In the genomic region with DNA sequence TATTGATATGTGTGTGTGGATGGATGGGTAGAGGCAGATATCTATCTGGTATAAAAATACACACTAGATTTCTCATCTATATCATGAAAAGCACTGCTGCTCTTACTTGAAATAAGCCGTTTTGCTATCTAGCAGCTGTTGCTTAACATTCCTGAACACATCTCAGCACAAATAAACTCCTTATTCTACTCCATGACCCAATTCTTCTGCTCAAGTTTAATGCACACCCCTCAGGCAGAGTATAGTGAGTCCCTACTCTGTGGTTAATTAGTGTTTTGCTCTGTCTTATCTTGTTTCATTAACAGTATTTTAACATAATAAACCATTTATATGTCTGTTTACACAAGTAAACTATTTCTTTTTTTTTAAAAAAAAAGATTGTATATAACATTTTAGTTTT, we compare ENCODE assay signal across 21 cellular contexts.
DNase-seq lines count a peak whose midpoint lies in the region; ATAC-seq, FAIRE-seq and TF ChIP-seq lines count a peak whose summit lies in the region.
"Had no signal": no experiment of that assay in that cellular context is flagged by ENCODE, and none has a peak within 500 bp of the region (broad histone marks: within the 10 kb centered on the region; RNA-seq: fewer than 3 reads in every experiment).

No MANE protein-coding gene starts in this region.

- POLR2A ChIA-PET in PC-9 (lab: Charles Lee; ENCODE audit: unreplicated experiment), result no interaction called here

- no peaks in the 10 kb centered on the region for H3K4me1 ChIP-seq in adipocyte (ENCODE audit: control insufficient read depth, insufficient read depth, low read length)
- H3K4me1 ChIP-seq in pancreas, result no peaks in the 10 kb centered on the region
- no peaks in the 10 kb centered on the region for H3K4me1 ChIP-seq in PC-9 (replicated peaks; ENCODE audit: insufficient read depth)

- H3F3A ChIP-seq in PC-9 (ENCODE audit: insufficient read depth, low read depth), result no peaks in the 10 kb centered on the region

- no peak overlapping the region for H3K4me2 ChIP-seq in PC-9
- H3K4me2 ChIP-seq: BLaER1 treated with 17β-estradiol and CSF1 and Interleukin-3, amounts not matched to agents 10 nM and 100 nM had no signal

- ATAC-seq in pancreas (no peak), HG03097 (IDR thresholded peaks at IDR 0.05; ENCODE audit: low FRiP score, unreplicated experiment) (no peak)

- 13 to 16% methylated on average over 1 of the region's 1 CpG for WGBS in pancreas, 2 donors

- H3K27me3 ChIP-seq in adipocyte (replicated peaks; ENCODE audit: control insufficient read depth, insufficient read depth, low read length), result no peaks in the 10 kb centered on the region
- H3K27me3 ChIP-seq in pancreas, result no peaks in the 10 kb centered on the region
- no peaks in the 10 kb centered on the region for H3K27me3 ChIP-seq in PC-9 (ENCODE audit: insufficient read depth, low read depth)
- H3K27me3 ChIP-seq: BLaER1 treated with 17β-estradiol and CSF1 and Interleukin-3, amounts not matched to agents 10 nM and 100 nM had no signal

- H3K27ac ChIP-seq in pancreas, result no peak overlapping the region
- no peak overlapping the region for H3K27ac ChIP-seq in PC-9
- H3K27ac ChIP-seq: BLaER1 treated with 17β-estradiol and CSF1 and Interleukin-3, amounts not matched to agents 10 nM and 100 nM; HL-60 had no signal

- no peaks in the 10 kb centered on the region for H3K79me2 ChIP-seq in PC-9 (ENCODE audit: low read depth)

- H3K36me3 ChIP-seq in adipocyte (ENCODE audit: control insufficient read depth, insufficient read depth, low read length, severe bottlenecking) (no peaks in the 10 kb centered on the region), pancreas (no peaks in the 10 kb centered on the region), PC-9 (ENCODE audit: low read depth) (no peaks in the 10 kb centered on the region)
- H3K36me3 ChIP-seq: BLaER1 treated with 17β-estradiol and CSF1 and Interleukin-3, amounts not matched to agents 10 nM and 100 nM had no signal

- no peak overlapping the region for H2AFZ ChIP-seq in PC-9

- BruUV-seq in PC-9 (replicated peaks; lab: Mats Ljungman, UMichigan), result no TSS peak

- no peaks in the 10 kb centered on the region; the same call in 1 of the 2 replicates for H4K20me1 ChIP-seq in PC-9 (ENCODE audit: insufficient read depth)
- H4K20me1 ChIP-seq: BLaER1 treated with 17β-estradiol and CSF1 and Interleukin-3, amounts not matched to agents 10 nM and 100 nM had no signal

- no peaks in the 10 kb centered on the region for H3K9me2 ChIP-seq in PC-9 (ENCODE audit: insufficient read depth)

- DNase-seq in EH (ENCODE audit: low read depth) (peak; percentile 27), RCC 7860 (ENCODE audit: low spot score) (no peak), adipocyte (ENCODE audit: low read depth) (peak; percentile 22), foreskin melanocyte (peak; percentile 10), pancreas (no peak), PC-9 (no peak), NCI-H2029 (lab: John Stamatoyannopoulos, UW) (no peak)
- DNase-seq: 8988T; Calu3; CD4-positive, alpha-beta T cell; DMS153; DMS79 treated with DMSO at 0.1 percent for 48 hours; GDM1; HCEC 1CT; HFFc6 had no signal

- H3K4me3 ChIP-seq in adipocyte (ENCODE audit: low read length) (no peak overlapping the region), pancreas (no peak overlapping the region), PC-9 (no peak overlapping the region)
- H3K4me3 ChIP-seq: BLaER1 treated with 17β-estradiol and CSF1 and Interleukin-3, amounts not matched to agents 10 nM and 100 nM had no signal

- peaks cover 4% of the 10 kb centered on the region for H3K9me3 ChIP-seq in adipocyte (ENCODE audit: control insufficient read depth, low read length)
- H3K9me3 ChIP-seq in pancreas, result no peaks in the 10 kb centered on the region
- no peaks in the 10 kb centered on the region; the same call in 1 of the 2 replicates for H3K9me3 ChIP-seq in PC-9 (ENCODE audit: insufficient read depth, low read depth)

- CTCF ChIA-PET in PC-9 (lab: Charles Lee), result no interaction called here

- intact Hi-C loops in pancreas (cut with DNase I) (no loop called here), PC-9 (cut with micrococcal nuclease; ENCODE audit: unreplicated experiment) (no loop called here)

- no peak overlapping the region for H3K9ac ChIP-seq in adipocyte (ENCODE audit: low read length)
- H3K9ac ChIP-seq: BLaER1 treated with 17β-estradiol and CSF1 and Interleukin-3, amounts not matched to agents 10 nM and 100 nM had no signal

- TF ChIP-seq CTCF in pancreas (IDR thresholded peaks at IDR 0.05) (no peak), PC-9 (conservative IDR thresholded peaks at IDR 0.05) (no peak)

- peak; percentile 35 for FAIRE-seq in RCC 7860 (lab: Jason Lieb, UNC)
- FAIRE-seq in pancreas (lab: Jason Lieb, UNC), result no peak
- FAIRE-seq: GM12892, GM19239, H1 had no signal

Comparison
In these comparisons a context has a peak if more than half of its experiments do, and no peak if none do; other contexts are left out.
1. DNase-seq: peak in EH (single experiment), adipocyte (single experiment) and foreskin melanocyte (single experiment); none in RCC 7860 (single experiment), pancreas (0 of 6), PC-9 (0 of 2) and NCI-H2029 (single experiment).